ENCODE assay signal across 8 cellular contexts in genomic region chr1:65254320-65255087, GRCh38. TPM values are rescaled to one million over a fixed set of nuclear protein-coding genes. Genes with fewer than 3 reads are reported as not detected.
DNase-seq lines count a peak whose midpoint lies in the region; ATAC-seq and TF ChIP-seq lines count a peak whose summit lies in the region.

No MANE protein-coding gene starts in this region.

- intact Hi-C loops in sciatic nerve (cut with DNase I) = loop anchor here (5.0 kb wide), 1 partner anchor 168 kb away; the partner anchor contains the start of genes LEPR and LEPROT

- peak overlapping the region; percentile 100 for H3K27ac ChIP-seq in angular gyrus (ENCODE audit: low read depth, low read length)

- no peak for TF ChIP-seq CTCF in GM13977 (IDR thresholded peaks at IDR 0.05; ENCODE audit: extremely low read depth, insufficient read depth, missing control alignments)

- in situ Hi-C loops in GM13977 (cut with MboI; ENCODE audit: low pct_unique_long_range_greater_than_20kb, low sequenced_read_pairs, unreplicated experiment) = no loop called here

- ATAC-seq in HG02678 (IDR thresholded peaks at IDR 0.05; ENCODE audit: unreplicated experiment) (peak; percentile 98), sciatic nerve (peak; percentile 85)

- DNase-seq in GM13977 (ENCODE audit: low spot score) (peak; percentile 95), NCI-H1105 treated with DMSO at 0.1 percent for 48 hours (lab: John Stamatoyannopoulos, UW) (peak; percentile 84), T-helper 2 cell (peak; percentile 69 to 91 (median 75)), hippocampal formation (lab: John Stamatoyannopoulos, UW) (peak; percentile 78 to 79), sciatic nerve (ENCODE audit: low spot score) (peak; percentile 85), inferior parietal cortex (ENCODE audit: extremely low spot score) (no peak)

RNA-seq across cellular contexts. Expression of gene DNAJC6, which starts 54.8 kb away (rescaled TPM):
- total RNA-seq in sciatic nerve = 20.7 TPM
